ENCODE assay signal across 1 cellular context in genomic region chr3:50146316-50146901, GRCh38.
A peak's percentile ranks its signal among the peaks of the same experiment; 100 is the strongest.
TF ChIP-seq lines count a peak whose summit lies in the region.

No MANE protein-coding gene starts in this region.

TF ChIP-seq in HEK293, 187 proteins besides CTCF, POLR2A, EP300 and RAD21 (continued from another document):
- TF ChIP-seq ZBTB6 (tag by site-specific recombination; IDR thresholded peaks at IDR 0.05) (0 out of 2 replicates have a peak, but pooled peaks have one; percentile 29), ZSCAN23 (tag by site-specific recombination; IDR thresholded peaks at IDR 0.05) (no peak), KLF7 (tag by site-specific recombination; IDR thresholded peaks at IDR 0.05; ENCODE audit: borderline replicate concordance) (no peak), ZFP69B (tag by site-specific recombination; IDR thresholded peaks at IDR 0.05) (no peak)
